Comparison of ENCODE assay signal across 8 cellular contexts in the genomic region with DNA sequence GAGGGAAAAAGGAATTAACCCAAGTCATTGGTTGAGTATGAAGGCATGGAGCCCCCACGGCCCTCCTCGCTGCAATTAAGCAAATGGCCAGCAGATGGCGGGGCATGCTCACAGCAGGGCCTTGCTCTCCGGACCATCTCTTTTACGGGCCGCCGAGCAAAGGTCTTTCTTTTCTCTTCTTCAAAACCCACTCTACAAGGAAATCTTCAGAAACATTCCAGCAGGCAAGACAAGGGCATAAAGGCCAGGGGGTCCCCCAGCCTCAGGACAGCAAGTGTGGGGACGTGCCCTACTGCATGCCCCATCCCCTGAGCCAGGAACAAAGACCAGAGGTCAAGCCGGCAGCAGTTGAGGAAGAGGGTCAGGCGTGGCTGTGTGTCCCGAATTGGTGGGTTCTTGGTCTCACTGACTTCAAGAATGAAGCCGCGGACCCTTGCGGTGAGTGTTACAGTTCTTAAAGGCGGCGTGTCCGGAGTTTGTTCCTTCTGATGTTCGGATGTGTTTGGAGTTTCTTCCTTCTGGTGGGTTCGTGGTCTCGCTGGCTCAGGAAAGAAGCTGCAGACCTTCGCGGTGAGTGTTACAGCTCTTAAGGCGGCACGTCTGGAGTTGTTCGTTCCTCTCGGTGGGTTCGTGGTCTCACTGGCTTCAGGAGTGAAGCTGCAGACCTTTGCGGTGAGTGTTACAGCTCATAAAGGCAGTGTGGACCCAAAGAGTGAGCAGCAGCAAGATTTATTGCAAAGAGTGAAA. TPM values are rescaled to one million over a fixed set of nuclear protein-coding genes. Genes with fewer than 3 reads are reported as not detected.
DNase-seq lines count a peak whose midpoint lies in the region; ATAC-seq and TF ChIP-seq lines count a peak whose summit lies in the region.
"Not testable (repeated sequence)": the region's sequence is repeated elsewhere in the genome, so short reads cannot be mapped to it uniquely, and the experiment has no call there.

No MANE protein-coding gene starts in this region.

- TF ChIP-seq EP300 in tibial nerve (IDR thresholded peaks at IDR 0.05), result not testable (repeated sequence)

- 15% methylated on average over 28 of the region's 28 CpGs for WGBS in prostate gland
- WGBS in tibial nerve, 2 donors, result 13 to 20% methylated on average over 26 to 28 of the region's 28 CpGs

- not testable (repeated sequence) for H3K4me1 ChIP-seq in prostate gland (replicated peaks)
- peaks cover 0 to 11% (median 0%) of the 10 kb centered on the region in 4 donors for H3K4me1 ChIP-seq in tibial nerve

- ATAC-seq in HG02840 (IDR thresholded peaks at IDR 0.05; ENCODE audit: low FRiP score, unreplicated experiment) (peak; percentile 72), left ventricle myocardium superior (peak; percentile 96)

- not testable (repeated sequence) for H3K9me3 ChIP-seq in prostate gland, tibial nerve

- H3K36me3 ChIP-seq in prostate gland, tibial nerve: not testable (repeated sequence)

- not testable (repeated sequence) for H3K27me3 ChIP-seq in prostate gland (replicated peaks; ENCODE audit: insufficient read depth); tibial nerve

- intact Hi-C loops in left ventricle myocardium superior (cut with micrococcal nuclease) (loop anchor here (10.0 kb wide), 1 partner anchor 1704 kb away; no protein-coding TSS in a partner anchor), prostate gland (cut with DNase I) (loop anchor here (1.0 to 10.0 kb wide), 3 partner anchors 126 to 1704 kb away; no protein-coding TSS in a partner anchor)

- H3K27ac ChIP-seq in prostate gland, tibial nerve: not testable (repeated sequence)

- TF ChIP-seq POLR2A in prostate gland (IDR thresholded peaks at IDR 0.05); tibial nerve (IDR thresholded peaks at IDR 0.05): not testable (repeated sequence)

- peak; percentile 40 for DNase-seq in GM04504 (ENCODE audit: low read depth)
- DNase-seq in NCI-H1930 (lab: John Stamatoyannopoulos, UW), result peak; percentile 46 to 63
- peak; percentile 68 for DNase-seq in T1000 (lab: John Stamatoyannopoulos, UW)
- peak in 50 of 56 donors; percentile 7 to 88 (median 54) for DNase-seq in amygdala (lab: John Stamatoyannopoulos, UW)
- peak; percentile 91 for DNase-seq in left ventricle myocardium superior
- peak; percentile 69 for DNase-seq in prostate gland (ENCODE audit: low spot score)
- DNase-seq in tibial nerve (ENCODE audit: low spot score in 2 of 2), result peak; percentile 82 to 94

- H3K4me3 ChIP-seq in prostate gland, result not testable (repeated sequence)
- peak overlapping the region; percentile 16 to 44 (median 37) for H3K4me3 ChIP-seq in tibial nerve

- TF ChIP-seq CTCF in prostate gland (IDR thresholded peaks at IDR 0.05) (peak; percentile 76 to 92 (median 88)), tibial nerve (IDR thresholded peaks at IDR 0.05) (peak; percentile 93 to 97 (median 94))

RNA-seq across cellular contexts. Expression of a gene that starts 59.6 kb away (rescaled TPM):
- total RNA-seq in left ventricle myocardium superior (25.3 TPM), prostate gland (10 to 100 TPM; 32.3 to 36.9 TPM), tibial nerve (10 to 100 TPM; 17.9 to 29.1 (median 23.1) TPM)

Comparison
In these comparisons a context has a peak if more than half of its experiments do, and no peak if none do; other contexts are left out.
1. DNase-seq: peak in every context shown above with its lines; median percentile 91 in left ventricle myocardium superior; 88 in tibial nerve; 69 in prostate gland; 68 in T1000; 54 in NCI-H1930; 54 in amygdala; 40 in GM04504.